Comparison of ENCODE assay signal across 9 cellular contexts in the genomic region with DNA sequence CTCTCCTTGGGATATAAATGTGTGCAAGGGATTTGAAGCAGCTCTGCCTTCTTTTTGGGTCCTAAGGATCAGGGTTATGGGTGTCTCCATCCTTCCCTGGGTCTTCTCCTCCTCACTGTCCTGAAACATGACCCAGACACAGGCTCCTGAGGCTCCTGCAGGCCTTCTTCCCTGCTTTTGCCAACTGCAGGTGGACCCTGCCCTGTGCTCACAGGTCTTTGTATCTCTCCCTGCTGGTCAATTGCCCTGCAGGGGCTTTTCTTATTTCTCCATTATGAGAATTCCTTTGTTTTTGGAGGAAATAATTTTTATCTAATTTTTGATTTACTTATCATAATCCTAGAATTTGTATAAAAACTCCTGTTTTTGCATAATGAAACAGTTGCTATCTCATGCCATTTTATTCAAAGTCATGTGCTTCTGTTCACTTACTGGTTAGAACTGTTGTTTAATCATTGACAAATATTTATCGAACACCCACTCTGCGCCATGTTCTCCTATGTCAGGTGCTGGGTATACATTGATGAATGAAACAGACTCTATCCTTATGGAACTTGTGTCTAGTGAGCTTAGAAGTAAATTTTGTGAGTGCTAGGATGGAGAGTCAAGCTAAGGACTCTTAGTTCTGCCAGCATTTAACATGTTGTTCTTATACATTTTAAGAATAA.
"Had no signal": no experiment of that assay in that cellular context is flagged by ENCODE, and none has a peak within 500 bp of the region (broad histone marks: within the 10 kb centered on the region; RNA-seq: fewer than 3 reads in every experiment).

No MANE protein-coding gene starts in this region.

- H3K4me3 ChIP-seq: GM23248, HAP-1 had no signal

- H3K4me1 ChIP-seq: HAP-1 had no signal

- H3K9ac ChIP-seq: GM23248 had no signal

- H2AFZ ChIP-seq: GM23248 had no signal

- ATAC-seq: HCT116 had no signal

- H3K9me3 ChIP-seq: HAP-1 had no signal

- H3K36me3 ChIP-seq: HAP-1 had no signal

- DNase-seq: GM23248, GOT3, H7, HFFc6, IMR-90, KBM-7 had no signal

- H3K27ac ChIP-seq: GM23248, HL-60 had no signal
